ENCODE assay signal across 7 cellular contexts in genomic region chr11:61752117-61752924, GRCh38. TPM values are rescaled to one million over a fixed set of nuclear protein-coding genes. Genes with fewer than 3 reads are reported as not detected.
DNase-seq lines count a peak whose midpoint lies in the region; ATAC-seq and TF ChIP-seq lines count a peak whose summit lies in the region.

MYRF (plus strand) TSS chr11:61752636; CDS start chr11:61752745, 109 bp downstream.

- no peak within 1 kb of the TSS for H3K27ac Mint-ChIP-seq in activated CD8-positive, alpha-beta T cell treated with anti-CD3 and anti-CD28 coated beads, Interleukin-2, amount 10 ng/mL, durations not matched to agents 7 days and 5 days
- peak within 1 kb of the TSS; percentile 98 for H3K27ac Mint-ChIP-seq in mesothelial cell of epicardium

- CTCF ChIA-PET in activated CD8-positive, alpha-beta T cell treated with anti-CD3 and anti-CD28 coated beads, Interleukin-2, amount 10 ng/mL, durations not matched to agents 7 days and 5 days (lab: Charles Lee), result interaction anchor here (1.2 kb wide), 1 partner anchor 87 kb away, joined by 3 read pairs; no protein-coding TSS in a partner anchor

- DNase-seq in GM13977 (ENCODE audit: low spot score), result peak; percentile 87
- peak; percentile 16 for DNase-seq in NCI-H1105 treated with DMSO at 0.1 percent for 48 hours (lab: John Stamatoyannopoulos, UW)
- peak; percentile 69 for DNase-seq in activated CD8-positive, alpha-beta T cell treated with anti-CD3 and anti-CD28 coated beads, Interleukin-2, amount 10 ng/mL, durations not matched to agents 7 days and 5 days
- peak; percentile 41 for DNase-seq in effector CD8-positive, alpha-beta T cell (lab: John Stamatoyannopoulos, UW)
- peak; percentile 70 to 79 for DNase-seq in mesothelial cell of epicardium (ENCODE audit: low spot score in 2 of 2, unreplicated experiment in 2 of 2)
- peak; percentile 26 for DNase-seq in stimulated activated CD8-positive, alpha-beta memory T cell treated with anti-CD3 and anti-CD28 coated beads, Interleukin-7, amount 100 ng/mL, for 24 hours (ENCODE audit: low read depth)
- DNase-seq in NCI-H226, result no peak

- ATAC-seq in activated CD8-positive, alpha-beta T cell treated with anti-CD3 and anti-CD28 coated beads, Interleukin-2, amount 10 ng/mL, durations not matched to agents 7 days and 5 days, result peak; percentile 94

- H3K4me1 Mint-ChIP-seq in activated CD8-positive, alpha-beta T cell treated with anti-CD3 and anti-CD28 coated beads, Interleukin-2, amount 10 ng/mL, durations not matched to agents 7 days and 5 days (ENCODE audit: low read depth), result peaks cover 28% of the 10 kb centered on the region
- peaks cover 62% of the 10 kb centered on the region for H3K4me1 Mint-ChIP-seq in mesothelial cell of epicardium

- H3K27me3 Mint-ChIP-seq in activated CD8-positive, alpha-beta T cell treated with anti-CD3 and anti-CD28 coated beads, Interleukin-2, amount 10 ng/mL, durations not matched to agents 7 days and 5 days (ENCODE audit: low read depth), result peaks cover 25% of the 10 kb centered on the region
- H3K27me3 Mint-ChIP-seq in mesothelial cell of epicardium (ENCODE audit: low read depth), result no peaks in the 10 kb centered on the region

- in situ Hi-C loops in GM13977 (cut with MboI; ENCODE audit: low pct_unique_long_range_greater_than_20kb, low sequenced_read_pairs, unreplicated experiment), result no loop called here

- H3K4me3 Mint-ChIP-seq in activated CD8-positive, alpha-beta T cell treated with anti-CD3 and anti-CD28 coated beads, Interleukin-2, amount 10 ng/mL, durations not matched to agents 7 days and 5 days, result peak within 1 kb of the TSS; percentile 58
- peak within 1 kb of the TSS; percentile 84 for H3K4me3 Mint-ChIP-seq in mesothelial cell of epicardium

- H3K9me3 Mint-ChIP-seq in activated CD8-positive, alpha-beta T cell treated with anti-CD3 and anti-CD28 coated beads, Interleukin-2, amount 10 ng/mL, durations not matched to agents 7 days and 5 days (ENCODE audit: insufficient read depth), result no peaks in the 10 kb centered on the region
- no peaks in the 10 kb centered on the region for H3K9me3 Mint-ChIP-seq in mesothelial cell of epicardium

- H3K36me3 Mint-ChIP-seq in activated CD8-positive, alpha-beta T cell treated with anti-CD3 and anti-CD28 coated beads, Interleukin-2, amount 10 ng/mL, durations not matched to agents 7 days and 5 days (ENCODE audit: low read depth), result no peaks in the 10 kb centered on the region
- no peaks in the 10 kb centered on the region for H3K36me3 Mint-ChIP-seq in mesothelial cell of epicardium

- POLR2A ChIA-PET in activated CD8-positive, alpha-beta T cell treated with anti-CD3 and anti-CD28 coated beads, Interleukin-2, amount 10 ng/mL, durations not matched to agents 7 days and 5 days (lab: Charles Lee), result no interaction called here

- TF ChIP-seq CTCF in GM13977 (IDR thresholded peaks at IDR 0.05; ENCODE audit: extremely low read depth, insufficient read depth, missing control alignments) (peak; percentile 92), mesothelial cell of epicardium (IDR thresholded peaks at IDR 0.05; ENCODE audit: unreplicated experiment) (no peak)

RNA-seq across cellular contexts. Expression of gene MYRF, which starts in this region (rescaled TPM):
- 1 to 10 TPM; 2.8 to 2.9 TPM for total RNA-seq in activated CD8-positive, alpha-beta T cell treated with anti-CD3 and anti-CD28 coated beads, Interleukin-2, amount 10 ng/mL, durations not matched to agents 7 days and 5 days
- total RNA-seq in mesothelial cell of epicardium, result 401 to 436 TPM (median 428 TPM) in 3 replicates

Comparison
In these comparisons a context has a peak if more than half of its experiments do, and no peak if none do; other contexts are left out.
1. RNA of gene MYRF (total RNA-seq): 401 to 436 TPM in mesothelial cell of epicardium; 2.8 to 2.9 TPM in activated CD8-positive, alpha-beta T cell treated with anti-CD3 and anti-CD28 coated beads, Interleukin-2, amount 10 ng/mL, durations not matched to agents 7 days and 5 days; every median in the first group is over 100 times any median in the second.